ENCODE assay signal across 17 cellular contexts in the genomic region with DNA sequence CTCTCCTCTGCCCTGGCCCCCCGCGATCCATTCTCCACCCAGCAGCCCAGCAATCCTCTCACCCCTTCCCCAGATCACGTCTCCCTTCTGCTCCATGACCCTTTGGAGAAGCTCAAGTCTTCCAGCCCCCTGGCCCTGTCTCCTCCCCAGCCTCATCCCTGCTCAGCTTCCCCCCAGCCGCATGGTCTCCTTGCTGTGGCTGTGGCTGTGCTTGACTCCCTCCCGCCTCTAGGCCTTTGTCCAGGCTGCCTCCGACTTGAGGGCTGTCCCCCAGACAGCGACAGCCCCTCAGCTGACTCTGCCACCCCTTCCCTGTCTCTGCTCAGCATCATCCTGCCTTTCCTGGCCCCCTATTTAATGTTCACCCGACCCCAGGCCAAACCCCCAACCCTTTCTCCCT. TPM values are rescaled to one million over a fixed set of nuclear protein-coding genes. Genes with fewer than 3 reads are reported as not detected.
DNase-seq lines count a peak whose midpoint lies in the region; ATAC-seq and TF ChIP-seq lines count a peak whose summit lies in the region.
"Had no signal": no experiment of that assay in that cellular context is flagged by ENCODE, and none has a peak within 500 bp of the region (broad histone marks: within the 10 kb centered on the region; RNA-seq: fewer than 3 reads in every experiment).

No MANE protein-coding gene starts in this region.

- no peak overlapping the region for H2BK120ac ChIP-seq in neuronal stem cell (ENCODE audit: low read depth, low read length)

- ATAC-seq in T-helper 17 cell = no peak
- ATAC-seq: K562 had no signal

- H3K9me3 Mint-ChIP-seq in endothelial cell (ENCODE audit: unreplicated experiment) = no peaks in the 10 kb centered on the region
- H3K9me3 Mint-ChIP-seq: CD14-positive monocyte; CD8-positive, alpha-beta memory T cell had no signal

- no peak for TF ChIP-seq CTCF in endothelial cell (IDR thresholded peaks at IDR 0.05; ENCODE audit: unreplicated experiment)

- H3K18ac ChIP-seq in neuronal stem cell (ENCODE audit: low read length) = peak overlapping the region; percentile 73

- H3K27me3 Mint-ChIP-seq in endothelial cell (ENCODE audit: unreplicated experiment) = peaks cover 6% of the 10 kb centered on the region
- H3K27me3 Mint-ChIP-seq in T-helper 17 cell = peaks cover 18% of the 10 kb centered on the region

- H3K36me3 Mint-ChIP-seq in endothelial cell (ENCODE audit: low read depth, unreplicated experiment) = no peaks in the 10 kb centered on the region
- H3K36me3 Mint-ChIP-seq in T-helper 17 cell (ENCODE audit: low read depth) = peaks cover 4% of the 10 kb centered on the region
- H3K36me3 Mint-ChIP-seq: CD14-positive monocyte had no signal

- H2AK5ac ChIP-seq in neuronal stem cell (ENCODE audit: low read depth, low read length) = peak overlapping the region; percentile 77

- H3K4me3 ChIP-seq in BLaER1 treated with 17β-estradiol and CSF1 and Interleukin-3, amounts not matched to agents 10 nM and 100 nM = no peak overlapping the region
- H3K4me3 ChIP-seq in H7 (ENCODE audit: insufficient read depth, low read depth, low read length) = no peak overlapping the region
- H3K4me3 ChIP-seq in neuronal stem cell (ENCODE audit: low read length in 2 of 2) = no peak overlapping the region
- H3K4me3 ChIP-seq: GM23248, K562 had no signal

- H3K4me3 Mint-ChIP-seq in endothelial cell (ENCODE audit: unreplicated experiment) (no peak overlapping the region), T-helper 17 cell (no peak overlapping the region)
- H3K4me3 Mint-ChIP-seq: B cell; CD14-positive monocyte; CD8-positive, alpha-beta memory T cell had no signal

- no peaks in the 10 kb centered on the region; a peak in 1 of 22 replicates for H4K20me1 ChIP-seq in BLaER1 treated with 17β-estradiol and CSF1 and Interleukin-3, amounts not matched to agents 10 nM and 100 nM

- H3K27ac Mint-ChIP-seq in endothelial cell (ENCODE audit: unreplicated experiment) (peak overlapping the region; percentile 34), T-helper 17 cell (no peak overlapping the region)
- H3K27ac Mint-ChIP-seq: B cell, CD14-positive monocyte had no signal

- peak overlapping the region; percentile 5 for H3K23ac ChIP-seq in neuronal stem cell (ENCODE audit: low read depth, low read length, poor library complexity)

- H3K79me1 ChIP-seq in neuronal stem cell (ENCODE audit: low read depth, low read length) = no peaks in the 10 kb centered on the region

- no peak overlapping the region for H4K8ac ChIP-seq in neuronal stem cell (ENCODE audit: low read depth, low read length)

- H2BK5ac ChIP-seq in neuronal stem cell (ENCODE audit: low read length) = no peak overlapping the region

- H3K27me3 ChIP-seq in BLaER1 treated with 17β-estradiol and CSF1 and Interleukin-3, amounts not matched to agents 10 nM and 100 nM = no peaks in the 10 kb centered on the region
- H3K27me3 ChIP-seq in H7 (ENCODE audit: control insufficient read depth, insufficient read depth, low read length) (no peaks in the 10 kb centered on the region), neuronal stem cell (ENCODE audit: control insufficient read depth in 3 of 3, insufficient read depth in 3 of 3, low read depth in 1 of 3, low read length in 3 of 3) (peaks cover 0 to 35% (median 2%) of the 10 kb centered on the region in 3 experiments)

- no peak overlapping the region for H3K9ac ChIP-seq in BLaER1 treated with 17β-estradiol and CSF1 and Interleukin-3, amounts not matched to agents 10 nM and 100 nM
- H3K9ac ChIP-seq in neuronal stem cell (ENCODE audit: low read depth, low read length, poor library complexity) = peak overlapping the region; percentile 38
- H3K9ac ChIP-seq: GM23248 had no signal

- H2BK15ac ChIP-seq in neuronal stem cell (ENCODE audit: low read length) = peak overlapping the region; percentile 95

- H3K4me1 ChIP-seq in BLaER1 treated with 17β-estradiol and CSF1 and Interleukin-3, amounts not matched to agents 10 nM and 100 nM = peaks cover 16 to 64% (median 51%) of the 10 kb centered on the region in 10 experiments
- H3K4me1 ChIP-seq in neuronal stem cell (ENCODE audit: control insufficient read depth in 2 of 2, insufficient read depth in 1 of 2, low read depth in 1 of 2, low read length in 2 of 2) = peaks cover 0 to 16% of the 10 kb centered on the region in 2 donors
- H3K4me1 ChIP-seq: Caco-2 had no signal

- H3K9me3 ChIP-seq in BLaER1 treated with 17β-estradiol and CSF1 and Interleukin-3, amounts not matched to agents 10 nM and 100 nM (replicated peaks in 1 of 11) = no peaks in the 10 kb centered on the region
- H3K9me3 ChIP-seq in neuronal stem cell (replicated peaks in 1 of 2; ENCODE audit: control insufficient read depth in 2 of 2, insufficient read depth in 1 of 2, low read depth in 1 of 2, low read length in 2 of 2) = peaks cover 0 to 6% of the 10 kb centered on the region in 2 donors
- no peaks in the 10 kb centered on the region for H3K9me3 ChIP-seq in T-helper 17 cell (ENCODE audit: control insufficient read depth, low read length, poor library complexity, severe bottlenecking)
- H3K9me3 ChIP-seq: Caco-2 had no signal

- H3K36me3 ChIP-seq in BLaER1 treated with 17β-estradiol and CSF1 and Interleukin-3, amounts not matched to agents 10 nM and 100 nM = no peaks in the 10 kb centered on the region
- H3K36me3 ChIP-seq in H7 (replicated peaks; ENCODE audit: control insufficient read depth, insufficient read depth, low read length) (no peaks in the 10 kb centered on the region), neuronal stem cell (replicated peaks in 1 of 2; ENCODE audit: control insufficient read depth in 2 of 2, insufficient read depth in 2 of 2, low read length in 2 of 2) (no peaks in the 10 kb centered on the region)

- no peak overlapping the region for H3K14ac ChIP-seq in neuronal stem cell (ENCODE audit: low read length)

- no peak overlapping the region for H3K4ac ChIP-seq in neuronal stem cell (ENCODE audit: low read length)

- H4K91ac ChIP-seq in neuronal stem cell (ENCODE audit: low read depth, low read length, poor library complexity) = no peak overlapping the region

- H3K4me2 ChIP-seq in BLaER1 treated with 17β-estradiol and CSF1 and Interleukin-3, amounts not matched to agents 10 nM and 100 nM = peak overlapping the region in 6 of 11 experiments; percentile 40 to 67 (median 62); a peak in 8 of 22 replicates
- no peak overlapping the region for H3K4me2 ChIP-seq in neuronal stem cell (ENCODE audit: insufficient read depth, low read length, poor library complexity, severe bottlenecking)

- H3K4me1 Mint-ChIP-seq in endothelial cell (ENCODE audit: unreplicated experiment) = no peaks in the 10 kb centered on the region
- peaks cover 15% of the 10 kb centered on the region for H3K4me1 Mint-ChIP-seq in T-helper 17 cell
- H3K4me1 Mint-ChIP-seq: B cell had no signal

- no peak overlapping the region for H3K27ac ChIP-seq in BLaER1 treated with 17β-estradiol and CSF1 and Interleukin-3, amounts not matched to agents 10 nM and 100 nM
- no peak overlapping the region for H3K27ac ChIP-seq in neuronal stem cell (replicated peaks; ENCODE audit: low read length)
- H3K27ac ChIP-seq: GM23248, HL-60 had no signal

- no peak overlapping the region for H2AFZ ChIP-seq in neuronal stem cell (ENCODE audit: low read length)
- H2AFZ ChIP-seq: GM23248 had no signal

- H2BK12ac ChIP-seq in neuronal stem cell (ENCODE audit: low read length) = peak overlapping the region; percentile 75

- peak; percentile 58 for DNase-seq in H7
- DNase-seq in endothelial cell (ENCODE audit: low spot score) = no peak
- no peak for DNase-seq in neuronal stem cell (ENCODE audit: low spot score)
- no peak for DNase-seq in NCI-H1694 treated with DMSO at 0.1 percent for 48 hours (lab: John Stamatoyannopoulos, UW)
- DNase-seq in globus pallidus (ENCODE audit: low spot score) = no peak
- no peak for DNase-seq in T-helper 17 cell
- DNase-seq: Caco-2; CD8-positive, alpha-beta memory T cell; DMS53; GM23248; HCEC 1CT had no signal

- no CpG with 5 or more reads among the region's 8 CpGs for WGBS in neuronal stem cell (ENCODE audit: extremely low coverage in 2 of 2, insufficient read length in 2 of 2, insufficient replicate concordance in 1 of 2), 2 donors

RNA-seq across cellular contexts. Expression of a gene that starts 59.3 kb away (rescaled TPM):
- 0.31 and 0.55 TPM in 2 replicates for total RNA-seq in H7 (2014; rRNA removed; shearing (Covaris generic))
- total RNA-seq in endothelial cell (ENCODE audit: unreplicated experiment) (0.10 TPM), T-helper 17 cell (10 to 100 TPM; 20.3 to 27.9 TPM)
- polyA plus RNA-seq in neuronal stem cell (2013, experiment 1 of 2) = 0.21 TPM
- polyA plus RNA-seq in neuronal stem cell (2013, experiment 2 of 2) = 0.18 TPM
- total RNA-seq: Caco-2, Daoy, GM23248 had no signal
- polyA plus RNA-seq: CD14-positive monocyte, GM23248 had no signal

Comparison
In these comparisons a context has a peak if more than half of its experiments do, and no peak if none do; other contexts are left out.
1. RNA of a gene that starts 59.3 kb away (total RNA-seq): 20.3 to 27.9 TPM in T-helper 17 cell; 0.31 to 0.55 TPM in H7 and 0.10 TPM in endothelial cell (single experiment); every median in the first group is over 10 times any median in the second.